ENCODE assay signal across 1 cellular context in genomic region chr5:141662028-141662427, GRCh38.
TF ChIP-seq lines count a peak whose summit lies in the region.

No MANE protein-coding gene starts in this region.

TF ChIP-seq in IMR-90, 13 proteins besides CTCF, POLR2A, EP300 and RAD21 (continued from another document):
- no peak for TF ChIP-seq CHD1 (IDR thresholded peaks at IDR 0.05; ENCODE audit: low read depth, low read length)
- no peak for TF ChIP-seq FOS (IDR thresholded peaks at IDR 0.05; ENCODE audit: low read depth, low read length)
- no peak for TF ChIP-seq USF2 (IDR thresholded peaks at IDR 0.05; ENCODE audit: low read depth, low read length)
- TF ChIP-seq MXI1 (IDR thresholded peaks at IDR 0.05; ENCODE audit: borderline replicate concordance, low read depth, low read length) = no peak
TF ChIP-seq in IMR-90: peak in this region for 0.
